In the genomic region with DNA sequence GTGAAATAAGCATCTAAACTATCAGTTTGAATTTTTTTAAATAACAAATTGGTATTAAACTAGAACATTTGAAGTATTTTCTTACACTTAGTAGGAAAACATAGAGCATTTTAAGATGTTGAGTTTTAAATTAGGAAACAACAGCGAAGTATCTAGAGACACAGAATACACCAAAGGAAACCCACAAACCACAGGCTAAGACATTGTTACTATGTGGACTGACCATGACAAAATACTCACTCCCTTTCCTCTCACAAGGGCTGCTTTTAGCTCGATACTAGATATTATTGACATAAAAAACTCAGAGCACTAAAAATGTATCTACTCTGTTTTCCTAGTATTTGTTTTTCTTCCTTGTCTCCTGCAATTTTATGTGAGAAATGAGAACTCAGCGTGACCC, we compare ENCODE assay signal across 1 cellular context.
TF ChIP-seq lines count a peak whose summit lies in the region.

No MANE protein-coding gene starts in this region.

TF ChIP-seq in GM12878, 131 proteins besides CTCF, POLR2A, EP300 and RAD21 (continued from another document):
- TF ChIP-seq RELB (IDR thresholded peaks at IDR 0.05; ENCODE audit: low read depth) (no peak), MXI1 (IDR thresholded peaks at IDR 0.05; ENCODE audit: low read depth, low read length) (0 out of 2 replicates have a peak, but pooled peaks have one; percentile 31), SUPT20H (IDR thresholded peaks at IDR 0.05; ENCODE audit: borderline replicate concordance, control insufficient read depth, low read depth, low read length) (no peak), CEBPB (IDR thresholded peaks at IDR 0.05; ENCODE audit: borderline replicate concordance in 1 of 2, low read depth in 2 of 2, low read length in 2 of 2) (no peak), IRF3 (IDR thresholded peaks at IDR 0.05) (no peak), MTA2 (IDR thresholded peaks at IDR 0.05; ENCODE audit: low read depth) (0 out of 2 replicates have a peak, but pooled peaks have one; percentile 16)
